In the genomic region with DNA sequence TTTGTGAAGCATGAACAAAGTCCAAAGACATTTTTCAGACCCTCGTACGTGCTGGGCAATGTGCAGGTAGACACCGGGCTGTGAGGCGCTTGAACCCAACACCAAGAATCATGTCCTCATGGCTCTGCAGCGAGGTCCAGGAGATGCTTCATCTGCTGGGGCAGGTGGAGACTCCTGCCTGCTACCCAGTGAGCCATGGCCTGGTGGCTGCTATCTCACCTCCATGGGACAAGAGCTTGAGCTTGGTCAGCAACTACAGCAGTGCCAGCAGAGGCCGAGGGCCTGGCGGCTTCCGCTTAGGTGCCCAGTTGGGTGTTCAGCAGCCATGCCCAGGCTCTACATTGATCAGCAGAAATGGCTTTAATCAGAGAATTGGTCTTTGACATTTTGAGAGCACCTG, we compare ENCODE assay signal across 17 cellular contexts.
DNase-seq lines count a peak whose midpoint lies in the region; ATAC-seq and TF ChIP-seq lines count a peak whose summit lies in the region.
"Had no signal": no experiment of that assay in that cellular context is flagged by ENCODE, and none has a peak within 500 bp of the region (broad histone marks: within the 10 kb centered on the region; RNA-seq: fewer than 3 reads in every experiment).

No MANE protein-coding gene starts in this region.

- H3K27ac ChIP-seq in left ventricle myocardium inferior (replicated peaks) = no peak overlapping the region
- no peak overlapping the region for H3K27ac ChIP-seq in osteoblast (ENCODE audit: low read depth, low read length)
- H3K27ac ChIP-seq: 22Rv1 had no signal

- H3K36me3 ChIP-seq in left ventricle myocardium inferior (no peaks in the 10 kb centered on the region), osteoblast (ENCODE audit: insufficient read depth, low read length) (no peaks in the 10 kb centered on the region)
- H3K36me3 ChIP-seq: BE2C had no signal

- H2AFZ ChIP-seq in osteoblast (ENCODE audit: low read length) = no peak overlapping the region
- H2AFZ ChIP-seq: GM23338 had no signal

- H3K4me1 ChIP-seq in left ventricle myocardium inferior = peaks cover 19% of the 10 kb centered on the region
- H3K4me1 ChIP-seq in osteoblast (ENCODE audit: insufficient read depth, low read length) = no peaks in the 10 kb centered on the region
- H3K4me1 ChIP-seq: BE2C had no signal

- H3K79me2 ChIP-seq in osteoblast (ENCODE audit: insufficient read depth, low read length) = no peaks in the 10 kb centered on the region

- no peak overlapping the region for H3K4me3 ChIP-seq in left ventricle myocardium inferior
- H3K4me3 ChIP-seq in osteoblast (ENCODE audit: insufficient read depth, low read length) = no peak overlapping the region
- H3K4me3 ChIP-seq: GM23338 had no signal

- ATAC-seq in left ventricle myocardium superior = no peak
- ATAC-seq: GM23338 had no signal

- no peak for TF ChIP-seq CTCF in left ventricle myocardium inferior (IDR thresholded peaks at IDR 0.05; ENCODE audit: borderline replicate concordance)
- no peak for TF ChIP-seq CTCF in osteoblast (IDR thresholded peaks at IDR 0.05; ENCODE audit: extremely low read depth, low read depth, low read length)

- intact Hi-C loops in left ventricle myocardium inferior (cut with micrococcal nuclease) = no loop called here
- intact Hi-C loops in left ventricle myocardium superior (cut with micrococcal nuclease) = no loop called here

- no peak overlapping the region for H3K4me2 ChIP-seq in osteoblast (ENCODE audit: insufficient read depth, low read length)
- H3K4me2 ChIP-seq: GM23338 had no signal

- no peaks in the 10 kb centered on the region for H3K9me3 ChIP-seq in left ventricle myocardium inferior (replicated peaks)
- H3K9me3 ChIP-seq in osteoblast (ENCODE audit: low read depth, low read length) = no peaks in the 10 kb centered on the region
- H3K9me3 ChIP-seq: BE2C had no signal

- H3K27me3 ChIP-seq in left ventricle myocardium inferior (ENCODE audit: low read depth) (no peaks in the 10 kb centered on the region), osteoblast (ENCODE audit: insufficient read depth, low read length) (peaks cover 2% of the 10 kb centered on the region)
- H3K27me3 ChIP-seq: BE2C had no signal

- H4K20me1 ChIP-seq in osteoblast (ENCODE audit: insufficient read depth, low read length) = no peaks in the 10 kb centered on the region

- DNase-seq in activated CD4-positive, CD25-positive, alpha-beta regulatory T cell treated with anti-CD3 and anti-CD28 coated beads, Interleukin-2, amount 50 U/mL, for 72 hours = peak; percentile 12
- DNase-seq in activated CD4-positive, CD25-positive, alpha-beta regulatory T cell (lab: John Stamatoyannopoulos, UW) = no peak
- DNase-seq in left ventricle myocardium inferior (peak; percentile 5), left ventricle myocardium superior (no peak), osteoblast (ENCODE audit: insufficient read length, low spot score, missing footprints) (peak; percentile 75), activated gamma-delta T cell treated with Interleukin-2 at 50 U/mL for 16 hours (no peak), NCI-H1092 (lab: John Stamatoyannopoulos, UW) (no peak), AML-193 (lab: John Stamatoyannopoulos, UW) (no peak)
- DNase-seq: BE2C; CD8-positive, alpha-beta memory T cell; Kasumi-1; MM.1S; NCI-H1105; NCI-H1694; NCI-H524 had no signal

Comparison
In these comparisons a context has a peak if more than half of its experiments do, and no peak if none do; other contexts are left out.
1. DNase-seq: peak in activated CD4-positive, CD25-positive, alpha-beta regulatory T cell treated with anti-CD3 and anti-CD28 coated beads, Interleukin-2, amount 50 U/mL, for 72 hours (single experiment), left ventricle myocardium inferior (single experiment) and osteoblast (single experiment); none in activated CD4-positive, CD25-positive, alpha-beta regulatory T cell (0 of 4), left ventricle myocardium superior (single experiment), activated gamma-delta T cell treated with Interleukin-2 at 50 U/mL for 16 hours (single experiment), NCI-H1092 (single experiment) and AML-193 (0 of 2).